Comparison of ENCODE assay signal across 15 cellular contexts in genomic region chr17:49435630-49436029, GRCh38. TPM values are rescaled to one million over a fixed set of nuclear protein-coding genes. Genes with fewer than 3 reads are reported as not detected.
DNase-seq lines count a peak whose midpoint lies in the region; ATAC-seq, FAIRE-seq and TF ChIP-seq lines count a peak whose summit lies in the region.
"Had no signal": no experiment of that assay in that cellular context is flagged by ENCODE, and none has a peak within 500 bp of the region (broad histone marks: within the 10 kb centered on the region; RNA-seq: fewer than 3 reads in every experiment).

No MANE protein-coding gene starts in this region.

- H3K36me3 ChIP-seq in breast epithelium, result no peaks in the 10 kb centered on the region
- H3K36me3 ChIP-seq in HepG2 (replicated peaks in 1 of 2; ENCODE audit: control insufficient read depth in 1 of 2, insufficient read depth in 2 of 2, low read length in 2 of 2), result no peaks in the 10 kb centered on the region
- no peaks in the 10 kb centered on the region for H3K36me3 ChIP-seq in OCI-LY7 (ENCODE audit: insufficient read depth, low read length)
- H3K36me3 ChIP-seq: MG63 had no signal

- CTCF ChIA-PET in MCF 10A (lab: Yijun Ruan, JAX) (interaction anchor here (0.5 to 8.0 kb wide), 26 partner anchors 8 to 503 kb away, joined by 3 to 165 read pairs (median 4); no protein-coding TSS in a partner anchor), HepG2 (lab: Yijun Ruan, JAX; ENCODE audit: low intra/inter-chr PET ratio, low total read pairs) (interaction anchor here (1.2 to 2.5 kb wide), 6 partner anchors 28 to 132 kb away, joined by 4 to 27 read pairs (median 5); no protein-coding TSS in a partner anchor), OCI-LY7 (lab: Charles Lee; ENCODE audit: unreplicated experiment) (interaction anchor here (2.3 kb wide), 1 partner anchor 120 kb away, joined by 13 read pairs; no protein-coding TSS in a partner anchor)
- CTCF ChIA-PET in activated CD4-positive, alpha-beta T cell treated with anti-CD3 and anti-CD28 coated beads for 36 hours (lab: Charles Lee), result interaction anchor here (0.5 to 8.4 kb wide), 11 partner anchors 10 to 802 kb away, joined by 3 to 64 read pairs (median 3); no protein-coding TSS in a partner anchor

- TF ChIP-seq CTCF in breast epithelium (IDR thresholded peaks at IDR 0.05) (no peak), MCF 10A (IDR thresholded peaks at IDR 0.05; ENCODE audit: unreplicated experiment) (no peak), HepG2 (CRISPR knock-in tag; IDR thresholded peaks at IDR 0.05) (no peak), OCI-LY7 (conservative IDR thresholded peaks at IDR 0.05; ENCODE audit: low read length) (no peak)

- ATAC-seq in HepG2, result no peak
- no peak for ATAC-seq in activated CD4-positive, alpha-beta T cell treated with anti-CD3 and anti-CD28 coated beads for 36 hours
- ATAC-seq: Right ventricle myocardium inferior had no signal

- DNase-seq in breast epithelium (ENCODE audit: low spot score in 2 of 2) (peak; percentile 51 to 90), MCF 10A (ENCODE audit: unreplicated experiment) (no peak), cerebellar cortex (ENCODE audit: low spot score) (peak; percentile 53), HepG2 (ENCODE audit: low spot score) (no peak), OCI-M1 (lab: John Stamatoyannopoulos, UW) (no peak), OCI-LY7 (ENCODE audit: low spot score) (no peak)
- no peak for DNase-seq in activated CD4-positive, alpha-beta T cell treated with anti-CD3 and anti-CD28 coated beads for 36 hours
- DNase-seq: NCI-H2081 treated with DMSO at 0.1 percent for 48 hours, NCI-H510A had no signal

- H3K4me1 ChIP-seq in breast epithelium, result no peaks in the 10 kb centered on the region
- H3K4me1 ChIP-seq in HepG2 (ENCODE audit: insufficient read depth, low read length), result peaks cover 49% of the 10 kb centered on the region
- peaks cover 26% of the 10 kb centered on the region for H3K4me1 ChIP-seq in OCI-LY7 (ENCODE audit: insufficient read depth, low read length, poor library complexity, severe bottlenecking)
- H3K4me1 ChIP-seq: Caco-2 had no signal

- TF ChIP-seq POLR2A in breast epithelium (IDR thresholded peaks at IDR 0.05), result no peak
- TF ChIP-seq POLR2A in HepG2 (IDR thresholded peaks at IDR 0.05; ENCODE audit: insufficient read depth in 1 of 2, low read depth in 2 of 2, low read length in 2 of 2), result no peak

- POLR2A ChIA-PET in MCF 10A (lab: Yijun Ruan, JAX) (interaction anchor here (0.5 to 1.1 kb wide), 7 partner anchors 42 to 544 kb away, joined by 3 to 4 read pairs (median 3); no protein-coding TSS in a partner anchor), HepG2 (lab: Yijun Ruan, JAX) (interaction anchor here (0.9 kb wide), 2 partner anchors 21 to 121 kb away, joined by 3 read pairs; partner anchors contain the start of gene PHB1), OCI-LY7 (lab: Charles Lee) (no interaction called here)
- POLR2A ChIA-PET in activated CD4-positive, alpha-beta T cell treated with anti-CD3 and anti-CD28 coated beads for 36 hours (lab: Charles Lee), result no interaction called here

- BruUV-seq in MCF 10A (replicated peaks; lab: Mats Ljungman, UMichigan) (no TSS peak), HepG2 (replicated peaks; lab: Mats Ljungman, UMichigan) (no TSS peak), OCI-LY7 (replicated peaks; lab: Mats Ljungman, UMichigan) (no TSS peak)

- no peak for FAIRE-seq in HepG2 (lab: Jason Lieb, UNC)

- no peak overlapping the region for H3K27ac Mint-ChIP-seq in MCF 10A (ENCODE audit: low read depth, unreplicated experiment)
- H3K27ac Mint-ChIP-seq in activated CD4-positive, alpha-beta T cell treated with anti-CD3 and anti-CD28 coated beads for 36 hours, result no peak overlapping the region
- H3K27ac Mint-ChIP-seq: H9, HFFc6 had no signal

- peak overlapping the region; percentile 63 to 66 for H3K27ac ChIP-seq in breast epithelium
- H3K27ac ChIP-seq in HepG2 (ENCODE audit: extremely low read length, insufficient read depth, low read length), result no peak overlapping the region
- H3K27ac ChIP-seq in OCI-LY7 (ENCODE audit: low read depth, low read length, poor library complexity, severe bottlenecking), result no peak overlapping the region

- H2AFZ ChIP-seq in HepG2 (ENCODE audit: low read length) (peak overlapping the region; percentile 34), OCI-LY7 (ENCODE audit: low read length) (no peak overlapping the region)

- peaks cover 58% of the 10 kb centered on the region for H3K27me3 Mint-ChIP-seq in MCF 10A (ENCODE audit: insufficient read depth, unreplicated experiment)
- peaks cover 20% of the 10 kb centered on the region for H3K27me3 Mint-ChIP-seq in activated CD4-positive, alpha-beta T cell treated with anti-CD3 and anti-CD28 coated beads for 36 hours

- H3K4me1 Mint-ChIP-seq in MCF 10A (ENCODE audit: insufficient read depth, unreplicated experiment), result no peaks in the 10 kb centered on the region
- H3K4me1 Mint-ChIP-seq in activated CD4-positive, alpha-beta T cell treated with anti-CD3 and anti-CD28 coated beads for 36 hours, result no peaks in the 10 kb centered on the region
- H3K4me1 Mint-ChIP-seq: CD4-positive, alpha-beta memory T cell had no signal

- no peak overlapping the region for H3K9ac ChIP-seq in HepG2 (ENCODE audit: insufficient read depth, low read depth, low read length)

- H3K9me2 ChIP-seq in OCI-LY7 (ENCODE audit: insufficient read depth, low read length), result no peaks in the 10 kb centered on the region

- intact Hi-C loops in breast epithelium (cut with DNase I; ENCODE audit: low total_unique reads), result loop anchor here (5.0 kb wide), 1 partner anchor 112 kb away; no protein-coding TSS in a partner anchor
- intact Hi-C loops in MCF 10A (cut with micrococcal nuclease), result loop anchor here (1.0 to 2.0 kb wide), 2 partner anchors 61 to 113 kb away; no protein-coding TSS in a partner anchor
- intact Hi-C loops in HepG2 (cut with micrococcal nuclease; ENCODE audit: unreplicated experiment), result loop anchor here (1.0 kb wide), 3 partner anchors 61 to 121 kb away; no protein-coding TSS in a partner anchor
- intact Hi-C loops in activated CD4-positive, alpha-beta T cell treated with anti-CD3 and anti-CD28 coated beads for 36 hours (cut with DNase I, micrococcal nuclease), result loop anchor here (1.0 to 5.0 kb wide), 3 partner anchors 61 to 121 kb away; partner anchors contain the start of gene NGFR (in 1 of the 2)
- intact Hi-C loops in OCI-LY7 (cut with micrococcal nuclease; ENCODE audit: unreplicated experiment), result loop anchor here (1.0 to 5.0 kb wide), 3 partner anchors 62 to 262 kb away; partner anchors contain the start of gene NGFR

- H3K4me3 ChIP-seq in breast epithelium (peak overlapping the region in 1 of 3 donors; percentile 5), HepG2 (replicated peaks in 1 of 3; ENCODE audit: insufficient read depth in 1 of 3, low read depth in 2 of 3, low read length in 3 of 3) (no peak overlapping the region), OCI-LY7 (ENCODE audit: low read depth, low read length, poor library complexity, severe bottlenecking) (no peak overlapping the region)
- H3K4me3 ChIP-seq: MG63 had no signal

- H3K9me3 Mint-ChIP-seq in MCF 10A (ENCODE audit: unreplicated experiment), result no peaks in the 10 kb centered on the region
- H3K9me3 Mint-ChIP-seq in activated CD4-positive, alpha-beta T cell treated with anti-CD3 and anti-CD28 coated beads for 36 hours (ENCODE audit: low read depth), result no peaks in the 10 kb centered on the region
- H3K9me3 Mint-ChIP-seq: CD4-positive, alpha-beta memory T cell; HFFc6 had no signal

- TF ChIP-seq RAD21 in HepG2 (CRISPR knock-in tag; IDR thresholded peaks at IDR 0.05), result no peak

- H3K4me3 Mint-ChIP-seq in MCF 10A (ENCODE audit: unreplicated experiment), result no peak overlapping the region
- H3K4me3 Mint-ChIP-seq in activated CD4-positive, alpha-beta T cell treated with anti-CD3 and anti-CD28 coated beads for 36 hours, result no peak overlapping the region
- H3K4me3 Mint-ChIP-seq: CD4-positive, alpha-beta memory T cell; H9; HFFc6 had no signal

- WGBS in HepG2 (ENCODE audit: low lambda C conversion rate), result 14% methylated on average over 4 of the region's 4 CpGs

- H3K27me3 ChIP-seq in breast epithelium (peaks cover 0 to 10% of the 10 kb centered on the region in 2 donors), HepG2 (ENCODE audit: control insufficient read depth in 1 of 2, insufficient read depth in 2 of 2, low read length in 2 of 2) (peaks cover 4 to 63% of the 10 kb centered on the region in 2 experiments)
- H3K27me3 ChIP-seq: MG63 had no signal

- in situ Hi-C loops in HepG2 (cut with HindIII; ENCODE audit: extremely low pct_ligation_motif_present, low pct_unique_long_range_greater_than_20kb), result loop anchor here (5.0 to 10.0 kb wide), 3 partner anchors 62 to 269 kb away; partner anchors contain the start of genes NGFR and SLC35B1

- no peak overlapping the region for H3K4me2 ChIP-seq in HepG2 (ENCODE audit: low read depth, low read length)
- no peak overlapping the region for H3K4me2 ChIP-seq in OCI-LY7 (ENCODE audit: low read length)

- no peaks in the 10 kb centered on the region for H4K20me1 ChIP-seq in HepG2 (ENCODE audit: insufficient read depth, low read length)
- no peaks in the 10 kb centered on the region for H4K20me1 ChIP-seq in OCI-LY7 (ENCODE audit: insufficient read depth, low read length)

- H3K36me3 Mint-ChIP-seq in MCF 10A (ENCODE audit: insufficient read depth, unreplicated experiment), result no peaks in the 10 kb centered on the region
- no peaks in the 10 kb centered on the region for H3K36me3 Mint-ChIP-seq in activated CD4-positive, alpha-beta T cell treated with anti-CD3 and anti-CD28 coated beads for 36 hours (ENCODE audit: low read depth)
- H3K36me3 Mint-ChIP-seq: CD4-positive, alpha-beta memory T cell had no signal

- H3K79me2 ChIP-seq in HepG2 (ENCODE audit: insufficient read depth, low read length) (no peaks in the 10 kb centered on the region), OCI-LY7 (ENCODE audit: insufficient read depth, low read depth, low read length) (no peaks in the 10 kb centered on the region)

- H3K9me3 ChIP-seq in breast epithelium, result no peaks in the 10 kb centered on the region
- no peaks in the 10 kb centered on the region for H3K9me3 ChIP-seq in HepG2 (ENCODE audit: low read length)
- H3K9me3 ChIP-seq in OCI-LY7 (ENCODE audit: low read length), result no peaks in the 10 kb centered on the region
- H3K9me3 ChIP-seq: Caco-2, MG63 had no signal

- no peak for TF ChIP-seq EP300 in HepG2 (IDR thresholded peaks at IDR 0.05; ENCODE audit: low read depth in 2 of 2, low read length in 2 of 2)
- TF ChIP-seq EP300 in HepG2 (CRISPR knock-in tag; IDR thresholded peaks at IDR 0.05; ENCODE audit: borderline replicate concordance), result no peak

RNA-seq across cellular contexts. Expression of gene PHB1, which starts 20.9 kb away (rescaled TPM):
- 100 to 1,000 TPM; 100 to 110 (median 108) TPM for total RNA-seq in breast epithelium
- 122 and 134 TPM in 2 replicates for total RNA-seq in MCF 10A (2022)
- 515 and 623 TPM in 2 replicates for total RNA-seq in HepG2 (2016; rRNA removed; fragmentation: Illumina TruSeq; extraction: Trizol)
- total RNA-seq in HepG2 (2016; cell fraction: cytosol; rRNA removed; fragmentation: Illumina TruSeq; extraction: Trizol; ENCODE audit: low read depth), result 133 and 145 TPM in 2 replicates
- total RNA-seq in HepG2 (2016; cell fraction: insoluble cytoplasmic fraction; rRNA removed; fragmentation: Illumina TruSeq; extraction: Trizol), result 510 and 641 TPM in 2 replicates
- 238 and 242 TPM in 2 replicates for total RNA-seq in HepG2 (2016; cell fraction: membrane; rRNA removed; fragmentation: Illumina TruSeq; extraction: Trizol)
- total RNA-seq in HepG2 (2016; cell fraction: nucleus; rRNA removed; fragmentation: Illumina TruSeq; extraction: Trizol), result 214 and 243 TPM in 2 replicates
- polyA plus RNA-seq in HepG2 (2011; rRNA removed), result 688 and 721 TPM in 2 replicates
- polyA plus RNA-seq in HepG2 (2011; cell fraction: cytosol; rRNA removed), result 568 and 609 TPM in 2 replicates
- polyA plus RNA-seq in HepG2 (2011; cell fraction: nucleus; rRNA removed), result 175 and 197 TPM in 2 replicates
- 461 and 478 TPM in 2 replicates for polyA plus RNA-seq in HepG2 (2012)
- polyA plus RNA-seq in HepG2 (2016; cell fraction: cytosol; fragmentation: Illumina TruSeq; extraction: Trizol; ENCODE audit: low read depth), result 175 and 189 TPM in 2 replicates
- polyA plus RNA-seq in HepG2 (2016; cell fraction: insoluble cytoplasmic fraction; fragmentation: Illumina TruSeq; extraction: Trizol; ENCODE audit: low read depth), result 675 and 689 TPM in 2 replicates
- 218 and 222 TPM in 2 replicates for polyA plus RNA-seq in HepG2 (2016; cell fraction: membrane; fragmentation: Illumina TruSeq; extraction: Trizol; ENCODE audit: low read depth)
- polyA plus RNA-seq in HepG2 (2016; cell fraction: nucleus; fragmentation: Illumina TruSeq; extraction: Trizol; ENCODE audit: insufficient read depth, low read depth), result 412 and 415 TPM in 2 replicates
- 950 and 1,090 TPM in 2 replicates for polyA minus RNA-seq in HepG2 (2011; rRNA and poly(A)+ RNA removed; ENCODE audit: low replicate concordance)
- polyA minus RNA-seq in HepG2 (2011; cell fraction: cytosol; rRNA and poly(A)+ RNA removed), result 133 and 158 TPM in 2 replicates
- polyA minus RNA-seq in HepG2 (2011; cell fraction: nucleus; rRNA and poly(A)+ RNA removed), result 74.5 and 93.1 TPM in 2 replicates
- 100 to 1,000 TPM; 346 to 350 TPM for total RNA-seq in activated CD4-positive, alpha-beta T cell treated with anti-CD3 and anti-CD28 coated beads for 36 hours
- 131 and 137 TPM in 2 replicates for total RNA-seq in OCI-LY7 (2014; rRNA removed; shearing (Covaris generic))
- total RNA-seq in OCI-LY7 (2022), result 175 and 217 TPM in 2 replicates

RNA-seq across cellular contexts. Expression of gene NGFR, which starts 59.5 kb away (rescaled TPM):
- 10 to 100 TPM in 2 of 3 donors, 1 to 10 TPM in 1; 3.4 to 27.8 (median 17.7) TPM for total RNA-seq in breast epithelium
- 0.22 and 0.26 TPM in 2 replicates for total RNA-seq in MCF 10A (2022)
- 0.41 and 1.1 TPM in 2 replicates for total RNA-seq in HepG2 (2016; rRNA removed; fragmentation: Illumina TruSeq; extraction: Trizol)
- total RNA-seq in HepG2 (2016; cell fraction: cytosol; rRNA removed; fragmentation: Illumina TruSeq; extraction: Trizol; ENCODE audit: low read depth), result 0.10 TPM in 1 of 2 replicates, not detected in the other
- total RNA-seq in HepG2 (2016; cell fraction: insoluble cytoplasmic fraction; rRNA removed; fragmentation: Illumina TruSeq; extraction: Trizol), result 0.30 and 1.4 TPM in 2 replicates
- total RNA-seq in HepG2 (2016; cell fraction: membrane; rRNA removed; fragmentation: Illumina TruSeq; extraction: Trizol), result 0.21 and 0.40 TPM in 2 replicates
- total RNA-seq in HepG2 (2016; cell fraction: nucleus; rRNA removed; fragmentation: Illumina TruSeq; extraction: Trizol), result 1.3 and 1.6 TPM in 2 replicates
- 1.8 and 2.7 TPM in 2 replicates for polyA plus RNA-seq in HepG2 (2011; rRNA removed)
- 1.9 and 2.8 TPM in 2 replicates for polyA plus RNA-seq in HepG2 (2011; cell fraction: cytosol; rRNA removed)
- 1.5 and 2.5 TPM in 2 replicates for polyA plus RNA-seq in HepG2 (2011; cell fraction: nucleus; rRNA removed)
- polyA plus RNA-seq in HepG2 (2012), result 0.27 and 1.0 TPM in 2 replicates
- 0.11 and 0.15 TPM in 2 replicates for polyA plus RNA-seq in HepG2 (2016; cell fraction: cytosol; fragmentation: Illumina TruSeq; extraction: Trizol; ENCODE audit: low read depth)
- polyA plus RNA-seq in HepG2 (2016; cell fraction: insoluble cytoplasmic fraction; fragmentation: Illumina TruSeq; extraction: Trizol; ENCODE audit: low read depth), result 0.46 and 0.72 TPM in 2 replicates
- 0.15 and 0.29 TPM in 2 replicates for polyA plus RNA-seq in HepG2 (2016; cell fraction: membrane; fragmentation: Illumina TruSeq; extraction: Trizol; ENCODE audit: low read depth)
- 4.1 and 4.2 TPM in 2 replicates for polyA plus RNA-seq in HepG2 (2016; cell fraction: nucleus; fragmentation: Illumina TruSeq; extraction: Trizol; ENCODE audit: insufficient read depth, low read depth)
- 0.07 and 4.0 TPM in 2 replicates for polyA minus RNA-seq in HepG2 (2011; rRNA and poly(A)+ RNA removed; ENCODE audit: low replicate concordance)
- 1.2 and 1.3 TPM in 2 replicates for polyA minus RNA-seq in HepG2 (2011; cell fraction: cytosol; rRNA and poly(A)+ RNA removed)
- polyA minus RNA-seq in HepG2 (2011; cell fraction: nucleus; rRNA and poly(A)+ RNA removed), result 0.39 and 0.62 TPM in 2 replicates
- under 1 TPM; 0.21 to 0.46 TPM for total RNA-seq in activated CD4-positive, alpha-beta T cell treated with anti-CD3 and anti-CD28 coated beads for 36 hours
- 0.13 and 1.1 TPM in 2 replicates for total RNA-seq in OCI-LY7 (2014; rRNA removed; shearing (Covaris generic))
- 0.10 and 0.17 TPM in 2 replicates for total RNA-seq in OCI-LY7 (2022)
- polyA plus RNA-seq: CD4-positive, alpha-beta memory T cell had no signal

Comparison
In these comparisons a context has a peak if more than half of its experiments do, and no peak if none do; other contexts are left out.
1. DNase-seq: peak in breast epithelium (2 of 2) and cerebellar cortex (single experiment); none in MCF 10A (single experiment), HepG2 (single experiment), OCI-M1 (single experiment), activated CD4-positive, alpha-beta T cell treated with anti-CD3 and anti-CD28 coated beads for 36 hours (single experiment) and OCI-LY7 (single experiment).
2. H3K27ac ChIP-seq: peak in breast epithelium (2 of 2); none in HepG2 (single experiment) and OCI-LY7 (single experiment).
3. POLR2A ChIA-PET loops: an anchor here in MCF 10A (0.5 to 1.1 kb wide) and HepG2 (0.9 kb wide); none called in activated CD4-positive, alpha-beta T cell treated with anti-CD3 and anti-CD28 coated beads for 36 hours and OCI-LY7.